In the genomic region with DNA sequence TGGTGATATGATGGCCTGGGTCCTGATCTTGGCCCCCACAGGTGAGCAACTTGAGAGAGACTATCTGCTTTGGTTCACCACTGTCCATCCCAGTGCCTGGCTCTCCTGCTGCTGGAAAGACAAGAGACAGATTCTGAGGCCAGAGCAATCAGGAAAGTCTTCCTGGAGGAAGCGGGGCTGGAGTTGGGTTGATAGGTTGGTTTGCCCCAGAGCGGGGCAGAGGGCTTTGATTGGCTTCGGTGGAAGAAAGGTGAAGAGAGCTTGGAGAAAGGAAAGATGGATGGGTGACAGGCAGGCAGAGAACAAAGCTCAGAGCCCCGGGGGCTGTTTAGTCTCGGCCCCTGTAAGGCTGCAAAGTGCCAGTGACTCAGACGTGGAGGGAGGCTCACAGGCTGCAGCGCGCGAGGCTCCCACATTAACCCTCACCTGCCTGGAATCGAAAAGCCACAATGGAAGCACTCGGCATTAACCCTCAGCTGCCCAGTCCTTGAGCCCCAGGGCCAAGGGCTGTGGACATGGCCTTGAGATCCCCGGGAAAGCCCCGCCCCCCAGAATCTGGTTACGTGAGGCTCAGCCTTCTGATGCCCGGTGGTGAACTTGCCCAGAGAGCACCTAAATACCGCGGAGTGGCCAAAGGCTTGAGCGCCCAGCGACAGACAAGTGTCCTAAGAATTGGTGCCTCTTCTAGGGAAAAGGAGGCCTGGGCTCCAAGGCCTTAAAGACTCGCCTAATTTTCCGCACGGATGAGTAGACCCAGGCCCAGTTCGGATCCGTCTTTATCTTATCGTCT, we compare ENCODE assay signal across 8 cellular contexts. TPM values are rescaled to one million over a fixed set of nuclear protein-coding genes. Genes with fewer than 3 reads are reported as not detected.
DNase-seq lines count a peak whose midpoint lies in the region; ATAC-seq and TF ChIP-seq lines count a peak whose summit lies in the region.

No MANE protein-coding gene starts in this region.

- no peaks in the 10 kb centered on the region for H3K27me3 ChIP-seq in MG63
- H3K27me3 ChIP-seq in breast epithelium: no peaks in the 10 kb centered on the region
- no peaks in the 10 kb centered on the region for H3K27me3 ChIP-seq in testis

- H3K36me3 ChIP-seq in MG63 (peaks cover 4% of the 10 kb centered on the region; the same call in 1 of the 2 replicates), breast epithelium (no peaks in the 10 kb centered on the region), testis (ENCODE audit: low read depth, missing control alignments) (no peaks in the 10 kb centered on the region)

- intact Hi-C loops in breast epithelium (cut with DNase I; ENCODE audit: low total_unique reads) (no loop called here), testis (cut with DNase I; ENCODE audit: low total_unique reads) (loop anchor here (5.0 to 10.0 kb wide), 2 partner anchors 76 to 203 kb away; no protein-coding TSS in a partner anchor)

- ATAC-seq in left lobe of liver: peak; percentile 2
- ATAC-seq in GM18505 (IDR thresholded peaks at IDR 0.05; ENCODE audit: unreplicated experiment): no peak
- no peak for ATAC-seq in GM19324 (IDR thresholded peaks at IDR 0.05; ENCODE audit: low FRiP score, unreplicated experiment)

- H3K4me1 ChIP-seq in breast epithelium (peaks cover 7% of the 10 kb centered on the region in 2 donors), testis (peaks cover 9% of the 10 kb centered on the region)

- DNase-seq in COLO829 (ENCODE audit: low spot score) (peak; percentile 21), MG63 (peak; percentile 30), breast epithelium (ENCODE audit: low spot score in 2 of 2) (peak in 1 of 2 donors; percentile 22), left lobe of liver (ENCODE audit: low spot score) (peak; percentile 50), testis (peak; percentile 33), COR-L47 (lab: John Stamatoyannopoulos, UW) (no peak)

- 12 to 15% methylated on average over 23 to 25 of the region's 25 CpGs for WGBS in testis, 2 donors

- H3K9me3 ChIP-seq in MG63: no peaks in the 10 kb centered on the region; the same call in 1 of the 2 replicates
- H3K9me3 ChIP-seq in breast epithelium: no peaks in the 10 kb centered on the region
- H3K9me3 ChIP-seq in testis: no peaks in the 10 kb centered on the region

- H3K27ac ChIP-seq in breast epithelium (peak overlapping the region; percentile 76 to 85), testis (peak overlapping the region in 1 of 2 donors; percentile 74)

- H3K4me3 ChIP-seq in MG63 (peak overlapping the region; percentile 57), breast epithelium (peak overlapping the region; percentile 79 to 86 (median 84)), testis (peak overlapping the region; percentile 62 to 66)

- TF ChIP-seq CTCF in breast epithelium (IDR thresholded peaks at IDR 0.05): no peak
- no peak for TF ChIP-seq CTCF in testis (IDR thresholded peaks at IDR 0.05)

- TF ChIP-seq POLR2A in breast epithelium (IDR thresholded peaks at IDR 0.05) (no peak), testis (IDR thresholded peaks at IDR 0.05) (no peak), GM18505 (IDR thresholded peaks at IDR 0.05; ENCODE audit: borderline replicate concordance, extremely low read depth, insufficient read depth, insufficient read length) (no peak)

RNA-seq across cellular contexts. Expression of gene CPNE2, which starts 1.0 kb away (rescaled TPM):
- total RNA-seq in MG63 (2014; rRNA removed; shearing (Covaris generic); ENCODE audit: low replicate concordance): 45.8 and 50.1 TPM in 2 replicates
- total RNA-seq in breast epithelium (10 to 100 TPM; 13.9 to 56.5 (median 26.5) TPM), left lobe of liver (7.3 TPM), testis (10 to 100 TPM; 18.3 to 25.2 TPM)
- 51.8 TPM for polyA plus RNA-seq in testis (ENCODE audit: insufficient read depth, low read depth, low replicate concordance)
